Comparison of ENCODE assay signal across 8 cellular contexts in the genomic region with DNA sequence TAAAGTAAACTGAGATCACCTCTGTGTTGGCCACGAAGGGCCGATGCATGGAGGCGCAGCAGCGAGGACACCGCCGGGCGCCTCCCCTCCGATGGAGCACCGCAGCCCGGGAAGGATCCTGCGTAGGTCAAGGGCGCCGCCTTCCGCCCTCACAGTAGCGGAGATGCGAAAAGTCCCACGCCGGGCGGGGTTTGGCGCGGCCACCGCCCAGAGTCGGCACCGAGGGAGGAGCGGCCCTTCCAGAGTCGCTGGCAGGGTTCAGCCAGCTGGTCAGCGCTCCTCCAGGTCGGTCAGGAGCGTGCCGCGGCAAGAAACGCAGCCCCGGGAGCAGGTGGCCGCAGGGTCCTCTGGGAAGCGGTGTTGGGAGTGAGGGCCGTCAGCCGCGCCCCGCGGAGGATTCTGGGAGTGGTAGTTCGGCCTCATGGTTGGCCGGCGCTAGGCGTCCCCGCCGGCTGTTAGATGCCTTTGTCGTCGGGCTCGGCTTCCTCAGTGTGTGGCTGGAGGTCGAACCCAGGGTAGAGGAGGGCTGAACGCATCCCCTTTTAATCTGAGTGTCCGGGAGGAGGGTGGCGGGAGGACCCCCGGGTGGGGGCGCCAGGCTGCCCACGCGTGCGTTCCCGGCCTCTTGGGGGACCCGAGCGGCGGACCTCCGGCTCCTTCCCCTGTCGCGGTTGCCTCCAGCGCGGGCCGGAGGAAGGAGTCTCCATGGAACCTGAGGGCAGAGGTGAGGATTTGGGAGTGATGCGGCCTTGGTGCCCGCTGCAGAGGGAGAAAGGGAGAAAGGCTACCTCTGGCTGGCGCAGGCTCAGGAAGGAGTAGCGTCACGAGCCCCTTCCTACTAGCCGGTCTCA. TPM values are rescaled to one million over a fixed set of nuclear protein-coding genes. Genes with fewer than 3 reads are reported as not detected.
DNase-seq lines count a peak whose midpoint lies in the region; ATAC-seq lines count a peak whose summit lies in the region.

A gene (plus strand): TSS at position 411 of the 851 bp plus-strand sequence. CDS start 295 bp downstream, at position 706.

- no peaks in the 10 kb centered on the region for H3K27me3 ChIP-seq in CD4-positive, alpha-beta memory T cell (ENCODE audit: insufficient read depth, low read length)
- no peaks in the 10 kb centered on the region for H3K27me3 ChIP-seq in effector memory CD4-positive, alpha-beta T cell (replicated peaks; ENCODE audit: control insufficient read depth, insufficient read depth, low read length, poor library complexity, severe bottlenecking)

- peaks cover 43 to 44% of the 10 kb centered on the region in 2 donors for H3K36me3 Mint-ChIP-seq in CD4-positive, alpha-beta memory T cell
- peaks cover 34% of the 10 kb centered on the region for H3K36me3 Mint-ChIP-seq in memory B cell

- intact Hi-C loops in CD4-positive, alpha-beta memory T cell (cut with micrococcal nuclease) = loop anchor here (1.0 to 2.0 kb wide), 5 partner anchors 42 to 184 kb away; a partner anchor contains a TSS

- CTCF ChIA-PET in CD4-positive, alpha-beta memory T cell (lab: Charles Lee; ENCODE audit: partially characterized antibody) = no interaction called here

- H3K4me3 Mint-ChIP-seq in CD4-positive, alpha-beta memory T cell = peak within 1 kb of the TSS; percentile 93 to 97 (median 96)
- peak within 1 kb of the TSS; percentile 95 for H3K4me3 Mint-ChIP-seq in memory B cell

- H3K27ac Mint-ChIP-seq in CD4-positive, alpha-beta memory T cell = peak within 1 kb of the TSS; percentile 71 to 92 (median 90)
- peak within 1 kb of the TSS; percentile 92 for H3K27ac Mint-ChIP-seq in memory B cell

- peaks cover 5% of the 10 kb centered on the region for H3K36me3 ChIP-seq in CD4-positive, alpha-beta memory T cell (ENCODE audit: insufficient read depth, low read length)
- peaks cover 16% of the 10 kb centered on the region for H3K36me3 ChIP-seq in effector memory CD4-positive, alpha-beta T cell (ENCODE audit: control insufficient read depth, insufficient read depth, low read length)

- POLR2A ChIA-PET in CD4-positive, alpha-beta memory T cell (lab: Charles Lee; ENCODE audit: partially characterized antibody) = interaction anchor here (0.9 kb wide), 1 partner anchor 42 kb away, joined by 4 read pairs; a partner anchor contains a TSS

- H3K27me3 Mint-ChIP-seq in CD4-positive, alpha-beta memory T cell = no peaks in the 10 kb centered on the region
- no peaks in the 10 kb centered on the region for H3K27me3 Mint-ChIP-seq in memory B cell

- peak within 1 kb of the TSS; percentile 47 to 93 for H3K4me3 ChIP-seq in CD4-positive, alpha-beta memory T cell (ENCODE audit: low read length in 2 of 2)
- peak within 1 kb of the TSS; percentile 88 for H3K4me3 ChIP-seq in effector memory CD4-positive, alpha-beta T cell (ENCODE audit: insufficient read depth, low read depth, low read length, poor library complexity, severe bottlenecking)

- H3K27ac ChIP-seq in CD4-positive, alpha-beta memory T cell (ENCODE audit: low read depth, low read length) = peak within 1 kb of the TSS; percentile 70
- peak within 1 kb of the TSS; percentile 72 for H3K27ac ChIP-seq in effector memory CD4-positive, alpha-beta T cell (ENCODE audit: insufficient read depth, low read length, poor library complexity, severe bottlenecking)

- ATAC-seq in GM19351 (IDR thresholded peaks at IDR 0.05; ENCODE audit: unreplicated experiment) = peak; percentile 92
- peak; percentile 98 for ATAC-seq in HG03520 (IDR thresholded peaks at IDR 0.05; ENCODE audit: unreplicated experiment)
- peak; percentile 93 for ATAC-seq in memory B cell (ENCODE audit: low read depth)

- peak; percentile 68 to 78 (median 69) for DNase-seq in CD4-positive, alpha-beta memory T cell
- peak; percentile 64 for DNase-seq in NCI-H748 treated with DMSO at 0.1 percent for 48 hours (lab: John Stamatoyannopoulos, UW)
- DNase-seq in activated CD8-positive, alpha-beta memory T cell treated with anti-CD3 and anti-CD28 coated beads for 24 hours = peak; percentile 93
- DNase-seq in effector memory CD4-positive, alpha-beta T cell = peak; percentile 55 to 65 (median 63)
- peak; percentile 61 to 80 for DNase-seq in memory B cell (ENCODE audit: low spot score in 2 of 2)
- peak; percentile 63 for DNase-seq in stimulated activated CD8-positive, alpha-beta memory T cell treated with anti-CD3 and anti-CD28 coated beads, Interleukin-12 subunit alpha, Interleukin-12 subunit beta, amount 100 ng/mL, for 1 hour (ENCODE audit: low read depth)

- peaks cover 2 to 25% (median 18%) of the 10 kb centered on the region in 8 donors for H3K9me3 Mint-ChIP-seq in CD4-positive, alpha-beta memory T cell
- H3K9me3 Mint-ChIP-seq in memory B cell = peaks cover 11% of the 10 kb centered on the region

- peaks cover 15% of the 10 kb centered on the region for H3K4me1 ChIP-seq in CD4-positive, alpha-beta memory T cell (ENCODE audit: insufficient read depth, low read length)
- peaks cover 5% of the 10 kb centered on the region for H3K4me1 ChIP-seq in effector memory CD4-positive, alpha-beta T cell (ENCODE audit: control insufficient read depth, insufficient read depth, low read length, poor library complexity, severe bottlenecking)

- peaks cover 11 to 19% (median 15%) of the 10 kb centered on the region in 4 donors for H3K4me1 Mint-ChIP-seq in CD4-positive, alpha-beta memory T cell
- peaks cover 14% of the 10 kb centered on the region for H3K4me1 Mint-ChIP-seq in memory B cell

- peaks cover 0 to under 1% of the 10 kb centered on the region in 2 donors for H3K9me3 ChIP-seq in CD4-positive, alpha-beta memory T cell (ENCODE audit: control insufficient read depth in 1 of 2, low read length in 2 of 2)
- peaks cover 3% of the 10 kb centered on the region for H3K9me3 ChIP-seq in effector memory CD4-positive, alpha-beta T cell (ENCODE audit: control insufficient read depth, low read length)

RNA-seq across cellular contexts. Expression of the gene that starts here (rescaled TPM):
- 1 to 10 TPM; 4.7 to 5.9 TPM for total RNA-seq in CD4-positive, alpha-beta memory T cell
- under 1 TPM in 1 of 2 donors, not detected in 1; 0.61 TPM for polyA plus RNA-seq in CD4-positive, alpha-beta memory T cell

Comparison
In these comparisons a context has a peak if more than half of its experiments do, and no peak if none do; other contexts are left out.
1. Peak in every context shown above with its lines: DNase-seq, ATAC-seq, H3K4me3 ChIP-seq and H3K27ac ChIP-seq.